ENCODE assay signal across 24 cellular contexts in genomic region chr17:49519781-49520180, GRCh38. TPM values are rescaled to one million over a fixed set of nuclear protein-coding genes. Genes with fewer than 3 reads are reported as not detected.
A peak's percentile ranks its signal among the peaks of the same experiment; 100 is the strongest.
DNase-seq lines count a peak whose midpoint lies in the region; ATAC-seq and TF ChIP-seq lines count a peak whose summit lies in the region.
"Had no signal": no experiment of that assay in that cellular context is flagged by ENCODE, and none has a peak within 500 bp of the region (broad histone marks: within the 10 kb centered on the region; RNA-seq: fewer than 3 reads in every experiment).

No MANE protein-coding gene starts in this region.

- DNase-seq in H7 (peak; percentile 35), NCI-H82 treated with DMSO at 0.1 percent for 48 hours (lab: John Stamatoyannopoulos, UW; ENCODE audit: unreplicated experiment) (peak; percentile 8), left ventricle myocardium inferior (peak; percentile 48), sciatic nerve (ENCODE audit: low spot score) (peak; percentile 82), anterior cingulate cortex (lab: John Stamatoyannopoulos, UW) (no peak)
- no peak for DNase-seq in effector memory CD4-positive, alpha-beta T cell
- DNase-seq: activated CD4-positive, alpha-beta T cell treated with anti-CD3 and anti-CD28 coated beads, Interleukin-2, amount 50 U/mL, for 4 hours; activated CD8-positive, alpha-beta memory T cell treated with anti-CD3 and anti-CD28 coated beads, Interleukin-2, amount 50 U/mL, for 48 hours; CD4-positive, alpha-beta T cell; effector CD8-positive, alpha-beta T cell; GF-D8; HFFc6; Kasumi-1; mesenchymal stem cell; naive thymus-derived CD4-positive, alpha-beta T cell; NCI-H2029; stimulated activated CD4-positive, alpha-beta T cell treated with anti-CD3 and anti-CD28 coated beads, Interleukin-1b, Interleukin-23, amount 100 ng/mL, for 48 hours; WERI-Rb-1 had no signal

- H3K4me3 ChIP-seq in H7 (ENCODE audit: insufficient read depth, low read depth, low read length) (no peak overlapping the region), left ventricle myocardium inferior (no peak overlapping the region)
- no peak overlapping the region for H3K4me3 ChIP-seq in effector memory CD4-positive, alpha-beta T cell (ENCODE audit: insufficient read depth, low read depth, low read length, poor library complexity, severe bottlenecking)
- H3K4me3 ChIP-seq: esophagus muscularis mucosa, SK-N-MC, thoracic aorta had no signal

- TF ChIP-seq CTCF in left ventricle myocardium inferior (IDR thresholded peaks at IDR 0.05; ENCODE audit: borderline replicate concordance), result no peak

- no peaks in the 10 kb centered on the region for H3K36me3 ChIP-seq in H7 (replicated peaks; ENCODE audit: control insufficient read depth, insufficient read depth, low read length)
- no peaks in the 10 kb centered on the region for H3K36me3 ChIP-seq in left ventricle myocardium inferior
- no peaks in the 10 kb centered on the region for H3K36me3 ChIP-seq in effector memory CD4-positive, alpha-beta T cell (ENCODE audit: control insufficient read depth, insufficient read depth, low read length)
- H3K36me3 ChIP-seq: esophagus muscularis mucosa, thoracic aorta, WERI-Rb-1 had no signal

- H3K27me3 ChIP-seq in H7 (ENCODE audit: control insufficient read depth, insufficient read depth, low read length), result no peaks in the 10 kb centered on the region
- peaks cover 11% of the 10 kb centered on the region for H3K27me3 ChIP-seq in left ventricle myocardium inferior (ENCODE audit: low read depth)
- no peaks in the 10 kb centered on the region for H3K27me3 ChIP-seq in effector memory CD4-positive, alpha-beta T cell (replicated peaks; ENCODE audit: control insufficient read depth, insufficient read depth, low read length, poor library complexity, severe bottlenecking)

- H3K9me3 ChIP-seq in left ventricle myocardium inferior (replicated peaks), result no peaks in the 10 kb centered on the region
- no peaks in the 10 kb centered on the region for H3K9me3 ChIP-seq in effector memory CD4-positive, alpha-beta T cell (ENCODE audit: control insufficient read depth, low read length)
- H3K9me3 ChIP-seq: esophagus muscularis mucosa, thoracic aorta had no signal

- intact Hi-C loops in left ventricle myocardium inferior (cut with micrococcal nuclease) (no loop called here), sciatic nerve (cut with DNase I) (no loop called here)

- peak overlapping the region; percentile 22 for H3K27ac ChIP-seq in left ventricle myocardium inferior (replicated peaks)
- no peak overlapping the region for H3K27ac ChIP-seq in effector memory CD4-positive, alpha-beta T cell (ENCODE audit: insufficient read depth, low read length, poor library complexity, severe bottlenecking)
- H3K27ac ChIP-seq: esophagus muscularis mucosa, SK-N-MC, thoracic aorta, WERI-Rb-1 had no signal

- peak; percentile 9 for ATAC-seq in sciatic nerve
- no peak for ATAC-seq in HG02798 (IDR thresholded peaks at IDR 0.05; ENCODE audit: poor library complexity, unreplicated experiment)
- ATAC-seq: naive thymus-derived CD4-positive, alpha-beta T cell had no signal

- peaks cover 26% of the 10 kb centered on the region for H3K4me1 ChIP-seq in left ventricle myocardium inferior
- H3K4me1 ChIP-seq in effector memory CD4-positive, alpha-beta T cell (ENCODE audit: control insufficient read depth, insufficient read depth, low read length, poor library complexity, severe bottlenecking), result peaks cover 4% of the 10 kb centered on the region

RNA-seq across cellular contexts. Expression of gene NGFR, which starts 24.7 kb away (rescaled TPM):
- 7.9 and 8.7 TPM in 2 replicates for total RNA-seq in H7 (2014; rRNA removed; shearing (Covaris generic))
- total RNA-seq in left ventricle myocardium inferior (8.9 TPM), sciatic nerve (291 TPM)

RNA-seq across cellular contexts. Expression of gene NXPH3, which starts 55.9 kb away (rescaled TPM):
- 1.7 and 2.4 TPM in 2 replicates for total RNA-seq in H7 (2014; rRNA removed; shearing (Covaris generic))
- total RNA-seq in left ventricle myocardium inferior (4.0 TPM), sciatic nerve (17.0 TPM)
- total RNA-seq: CD4-positive, alpha-beta T cell; kidney epithelial cell; naive thymus-derived CD4-positive, alpha-beta T cell; T-helper 2 cell treated with Interferon-gamma antibody and Interleukin-4, amounts not matched to agents 100 ng/mL and 5 ng/mL, for 36 hours had no signal

Comparison
In these comparisons a context has a peak if more than half of its experiments do, and no peak if none do; other contexts are left out.
1. DNase-seq: peak in H7 (single experiment), NCI-H82 treated with DMSO at 0.1 percent for 48 hours (single experiment), left ventricle myocardium inferior (single experiment) and sciatic nerve (single experiment); none in anterior cingulate cortex (0 of 58) and effector memory CD4-positive, alpha-beta T cell (0 of 3).
2. RNA of gene NGFR, which starts 24.7 kb away (total RNA-seq): 291 TPM in sciatic nerve (single experiment); 8.9 TPM in left ventricle myocardium inferior (single experiment) and 7.9 to 8.7 TPM in H7; every median in the first group is over 10 times any median in the second.